In the genomic region with DNA sequence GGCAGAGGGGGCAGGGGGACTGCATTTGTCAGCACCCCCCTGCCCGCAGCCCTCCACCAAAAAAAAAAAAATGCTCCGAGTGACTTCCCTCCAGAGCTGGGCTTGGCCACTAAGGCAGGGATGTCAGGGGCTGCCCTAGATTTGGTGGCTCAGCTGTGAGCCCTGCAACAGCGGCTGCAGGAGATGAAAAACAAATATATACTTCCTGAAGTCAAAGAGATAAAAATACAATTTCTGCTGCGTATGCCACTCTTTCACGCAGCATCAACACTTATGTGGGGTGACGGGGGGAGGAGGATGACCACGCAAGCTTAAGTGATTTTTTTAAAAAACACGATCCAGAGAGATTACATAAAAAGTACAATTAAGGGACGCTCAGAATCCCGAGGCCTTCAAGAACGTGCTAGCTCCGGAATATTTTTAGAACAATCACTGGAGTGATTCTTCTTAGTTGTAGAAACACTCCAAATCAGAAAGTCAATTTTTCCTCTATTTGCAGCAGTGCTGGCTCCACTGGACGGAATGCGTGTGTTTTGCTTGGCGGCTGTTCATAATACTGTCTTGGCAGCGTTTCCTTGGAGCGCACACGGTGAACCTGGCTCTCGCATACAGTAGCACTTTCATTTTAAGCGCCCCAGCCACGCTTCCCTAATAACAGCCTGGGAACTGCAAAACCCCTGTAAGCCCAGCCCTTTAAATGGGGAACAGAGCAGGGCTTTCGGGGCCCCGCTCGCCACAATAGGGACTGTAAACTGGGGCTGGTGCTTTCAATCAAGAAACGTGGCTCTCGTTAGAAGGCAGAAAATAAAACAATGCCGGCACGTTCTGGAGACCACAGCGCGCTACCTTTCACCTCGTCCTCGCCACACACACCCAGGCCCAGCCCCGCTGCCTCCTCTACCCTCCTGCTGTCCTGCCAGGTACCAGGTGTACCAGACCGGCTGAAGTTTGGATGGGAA, we compare ENCODE assay signal across 8 cellular contexts.
DNase-seq lines count a peak whose midpoint lies in the region; ATAC-seq and TF ChIP-seq lines count a peak whose summit lies in the region.

No MANE protein-coding gene starts in this region.

- no peaks in the 10 kb centered on the region for H3K9me3 ChIP-seq in esophagus squamous epithelium

- POLR2A ChIA-PET in activated CD4-positive, alpha-beta memory T cell treated with anti-CD3 and anti-CD28 coated beads, Interleukin-2, amount 10 ng/mL, durations not matched to agents 7 days and 5 days (lab: Charles Lee) = interaction anchor here (0.7 to 6.2 kb wide), 22 partner anchors 9 to 1052 kb away, joined by 3 to 155 read pairs (median 4); a partner anchor contains a TSS

- H3K4me3 ChIP-seq in esophagus squamous epithelium = peak overlapping the region; percentile 18 to 58 (median 43)

- TF ChIP-seq CTCF in esophagus squamous epithelium (IDR thresholded peaks at IDR 0.05) (no peak), osteocyte (IDR thresholded peaks at IDR 0.05) (no peak)

- ATAC-seq in GM19035 (IDR thresholded peaks at IDR 0.05; ENCODE audit: unreplicated experiment) = no peak
- no peak for ATAC-seq in HG03469 (IDR thresholded peaks at IDR 0.05; ENCODE audit: unreplicated experiment)

- peak; percentile 51 for DNase-seq in stimulated activated CD4-positive, alpha-beta T cell treated with anti-CD3 and anti-CD28 coated beads, Interleukin-4, amount 100 ng/mL, for 24 hours
- no peak for DNase-seq in stimulated activated CD4-positive, alpha-beta T cell treated with anti-CD3 and anti-CD28 coated beads, Interleukin-4, amount 100 ng/mL, for 1 hour
- DNase-seq in activated CD4-positive, alpha-beta memory T cell treated with anti-CD3 and anti-CD28 coated beads, Interleukin-2, amount 10 ng/mL, durations not matched to agents 7 days and 5 days = peak; percentile 49
- DNase-seq in esophagus squamous epithelium (lab: John Stamatoyannopoulos, UW) (no peak), pons (ENCODE audit: low spot score) (peak; percentile 37), osteocyte (ENCODE audit: extremely low spot score, unreplicated experiment) (no peak)

- H3K27ac ChIP-seq in esophagus squamous epithelium = peak overlapping the region; percentile 14 to 78 (median 54)

- peaks cover 0 to 5% (median 0%) of the 10 kb centered on the region in 3 donors for H3K36me3 ChIP-seq in esophagus squamous epithelium

- peak overlapping the region; percentile 88 for H3K27ac Mint-ChIP-seq in activated CD4-positive, alpha-beta memory T cell treated with anti-CD3 and anti-CD28 coated beads, Interleukin-2, amount 10 ng/mL, durations not matched to agents 7 days and 5 days
- no peak overlapping the region for H3K27ac Mint-ChIP-seq in osteocyte (ENCODE audit: unreplicated experiment)

- CTCF ChIA-PET in activated CD4-positive, alpha-beta memory T cell treated with anti-CD3 and anti-CD28 coated beads, Interleukin-2, amount 10 ng/mL, durations not matched to agents 7 days and 5 days (lab: Charles Lee) = interaction anchor here (0.6 to 7.9 kb wide), 12 partner anchors 10 to 250 kb away, joined by 3 to 80 read pairs (median 4); a partner anchor contains a TSS

- peaks cover 95% of the 10 kb centered on the region for H3K4me1 Mint-ChIP-seq in activated CD4-positive, alpha-beta memory T cell treated with anti-CD3 and anti-CD28 coated beads, Interleukin-2, amount 10 ng/mL, durations not matched to agents 7 days and 5 days
- H3K4me1 Mint-ChIP-seq in osteocyte (ENCODE audit: unreplicated experiment) = peaks cover 10% of the 10 kb centered on the region

- WGBS in esophagus squamous epithelium, 2 donors = 9 to 13% methylated on average over 15 to 29 of the region's 34 CpGs

- no peaks in the 10 kb centered on the region for H3K9me3 Mint-ChIP-seq in activated CD4-positive, alpha-beta memory T cell treated with anti-CD3 and anti-CD28 coated beads, Interleukin-2, amount 10 ng/mL, durations not matched to agents 7 days and 5 days
- no peaks in the 10 kb centered on the region for H3K9me3 Mint-ChIP-seq in osteocyte (ENCODE audit: unreplicated experiment)

- intact Hi-C loops in esophagus squamous epithelium (cut with DNase I) = no loop called here

- H3K4me3 Mint-ChIP-seq in activated CD4-positive, alpha-beta memory T cell treated with anti-CD3 and anti-CD28 coated beads, Interleukin-2, amount 10 ng/mL, durations not matched to agents 7 days and 5 days = peak overlapping the region; percentile 75
- no peak overlapping the region for H3K4me3 Mint-ChIP-seq in osteocyte (ENCODE audit: unreplicated experiment)

- peaks cover 53% of the 10 kb centered on the region for H3K36me3 Mint-ChIP-seq in activated CD4-positive, alpha-beta memory T cell treated with anti-CD3 and anti-CD28 coated beads, Interleukin-2, amount 10 ng/mL, durations not matched to agents 7 days and 5 days (ENCODE audit: low read depth)
- H3K36me3 Mint-ChIP-seq in osteocyte (ENCODE audit: unreplicated experiment) = no peaks in the 10 kb centered on the region

- H3K4me1 ChIP-seq in esophagus squamous epithelium = peaks cover 13 to 84% (median 14%) of the 10 kb centered on the region in 3 donors

- no peaks in the 10 kb centered on the region for H3K27me3 ChIP-seq in esophagus squamous epithelium

- no peak for TF ChIP-seq POLR2A in esophagus squamous epithelium (IDR thresholded peaks at IDR 0.05)

- H3K27me3 Mint-ChIP-seq in activated CD4-positive, alpha-beta memory T cell treated with anti-CD3 and anti-CD28 coated beads, Interleukin-2, amount 10 ng/mL, durations not matched to agents 7 days and 5 days = no peaks in the 10 kb centered on the region
- H3K27me3 Mint-ChIP-seq in osteocyte (ENCODE audit: unreplicated experiment) = peaks cover 11% of the 10 kb centered on the region

Comparison
In these comparisons a context has a peak if more than half of its experiments do, and no peak if none do; other contexts are left out.
1. DNase-seq: peak in stimulated activated CD4-positive, alpha-beta T cell treated with anti-CD3 and anti-CD28 coated beads, Interleukin-4, amount 100 ng/mL, for 24 hours (single experiment), activated CD4-positive, alpha-beta memory T cell treated with anti-CD3 and anti-CD28 coated beads, Interleukin-2, amount 10 ng/mL, durations not matched to agents 7 days and 5 days (single experiment) and pons (single experiment); none in stimulated activated CD4-positive, alpha-beta T cell treated with anti-CD3 and anti-CD28 coated beads, Interleukin-4, amount 100 ng/mL, for 1 hour (single experiment), esophagus squamous epithelium (single experiment) and osteocyte (single experiment).